In genomic region chr3:157086775-157087174, GRCh38 we compare ENCODE assay signal across 12 cellular contexts.
DNase-seq lines count a peak whose midpoint lies in the region; ATAC-seq, FAIRE-seq and TF ChIP-seq lines count a peak whose summit lies in the region.
"Had no signal": no experiment of that assay in that cellular context is flagged by ENCODE, and none has a peak within 500 bp of the region (broad histone marks: within the 10 kb centered on the region; RNA-seq: fewer than 3 reads in every experiment).

No MANE protein-coding gene starts in this region.

- TF ChIP-seq POLR2A in A549 (IDR thresholded peaks at IDR 0.05; ENCODE audit: low read length) (no peak), prostate gland (IDR thresholded peaks at IDR 0.05) (no peak)

- ATAC-seq in A549 = no peak
- ATAC-seq in CD8-positive, alpha-beta T cell = no peak
- no peak for ATAC-seq in GM18520 (IDR thresholded peaks at IDR 0.05; ENCODE audit: unreplicated experiment)

- no peak overlapping the region for H3K4me3 Mint-ChIP-seq in CD8-positive, alpha-beta T cell

- CTCF ChIA-PET in A549 (lab: Yijun Ruan, JAX) (interaction anchor here (0.6 to 9.1 kb wide), 5 partner anchors 43 to 577 kb away, joined by 3 to 96 read pairs (median 62); partner anchors contain the start of gene TIPARP), HEK293T (lab: Yijun Ruan, JAX) (interaction anchor here (0.6 to 1.1 kb wide), 2 partner anchors 43 to 141 kb away, joined by 3 read pairs; no protein-coding TSS in a partner anchor)
- CTCF ChIA-PET in CD8-positive, alpha-beta T cell (lab: Charles Lee) = interaction anchor here (1.0 to 3.3 kb wide), 10 partner anchors 14 to 606 kb away, joined by 3 to 18 read pairs (median 4); partner anchors contain the start of gene SSR3

- in situ Hi-C loops in GM13977 (cut with MboI; ENCODE audit: low pct_unique_long_range_greater_than_20kb, low sequenced_read_pairs, unreplicated experiment) = loop anchor here (10.0 to 25.0 kb wide), 2 partner anchors 48 to 549 kb away; no protein-coding TSS in a partner anchor

- H3K27me3 ChIP-seq in prostate gland (replicated peaks; ENCODE audit: insufficient read depth) = no peaks in the 10 kb centered on the region
- H3K27me3 ChIP-seq in CD8-positive, alpha-beta T cell (ENCODE audit: insufficient read depth, low read length) = no peaks in the 10 kb centered on the region

- no peak for TF ChIP-seq EP300 in A549 (IDR thresholded peaks at IDR 0.05)

- H3K27ac Mint-ChIP-seq in CD8-positive, alpha-beta T cell = no peak overlapping the region

- no peaks in the 10 kb centered on the region for H3K36me3 Mint-ChIP-seq in CD8-positive, alpha-beta T cell

- TF ChIP-seq RAD21 in A549 (conservative IDR thresholded peaks at IDR 0.05 in 1 of 2, IDR thresholded peaks at IDR 0.05 in 1 of 2) = no peak

- intact Hi-C loops in prostate gland (cut with DNase I) = loop anchor here (5.0 kb wide), 2 partner anchors 529 to 554 kb away; partner anchors contain the start of gene SSR3
- intact Hi-C loops in CD8-positive, alpha-beta T cell (cut with DNase I, micrococcal nuclease) = loop anchor here (5.0 to 10.0 kb wide), 3 partner anchors 562 to 1222 kb away; partner anchors contain the start of gene GMPS (in 1 of the 2)

- peaks cover 31% of the 10 kb centered on the region for H3K4me1 Mint-ChIP-seq in CD8-positive, alpha-beta T cell (ENCODE audit: low read depth)

- TF ChIP-seq CTCF in A549 (IDR thresholded peaks at IDR 0.05) = no peak
- no peak for TF ChIP-seq CTCF in prostate gland (IDR thresholded peaks at IDR 0.05)
- no peak for TF ChIP-seq CTCF in CD8-positive, alpha-beta T cell (IDR thresholded peaks at IDR 0.05)
- no peak for TF ChIP-seq CTCF in GM13977 (IDR thresholded peaks at IDR 0.05; ENCODE audit: extremely low read depth, insufficient read depth, missing control alignments)

- POLR2A ChIA-PET in A549 (lab: Yijun Ruan, JAX) = interaction anchor here (2.8 kb wide), 1 partner anchor 42 kb away, joined by 69 read pairs; no protein-coding TSS in a partner anchor
- POLR2A ChIA-PET in HEK293T (lab: Yijun Ruan, JAX) = interaction anchor here (4.8 kb wide), 1 partner anchor 41 kb away, joined by 51 read pairs; no protein-coding TSS in a partner anchor
- POLR2A ChIA-PET in CD8-positive, alpha-beta T cell (lab: Charles Lee) = interaction anchor here (0.5 to 2.8 kb wide), 4 partner anchors 11 to 88 kb away, joined by 3 to 11 read pairs (median 3); no protein-coding TSS in a partner anchor

- H3K4me2 ChIP-seq in A549 = 0 out of 3 replicates have a peak overlapping the region, but pooled peaks have one; percentile 78

- H3K4me3 ChIP-seq in A549 = no peak overlapping the region
- H3K4me3 ChIP-seq in prostate gland = no peak overlapping the region
- no peak overlapping the region for H3K4me3 ChIP-seq in CD8-positive, alpha-beta T cell (ENCODE audit: low read depth, low read length)

- no peaks in the 10 kb centered on the region for H3K27me3 Mint-ChIP-seq in CD8-positive, alpha-beta T cell (ENCODE audit: low read depth)

- no peaks in the 10 kb centered on the region for H3K9me3 ChIP-seq in A549
- H3K9me3 ChIP-seq in prostate gland = no peaks in the 10 kb centered on the region
- H3K9me3 ChIP-seq in CD8-positive, alpha-beta T cell (ENCODE audit: low read length) = no peaks in the 10 kb centered on the region

- no peak for FAIRE-seq in A549 (lab: Jason Lieb, UNC)

- DNase-seq in A549 (ENCODE audit: low read depth in 1 of 2, low spot score in 1 of 2) (no peak), HEK293T (ENCODE audit: extremely low spot score) (no peak), prostate gland (ENCODE audit: low spot score) (no peak), SW480 (ENCODE audit: low spot score) (no peak), GM13977 (ENCODE audit: low spot score) (no peak)
- no peak for DNase-seq in CD8-positive, alpha-beta T cell
- DNase-seq: activated effector memory CD4-positive, alpha-beta T cell treated with Interleukin-2 at 50 U/mL for 16 hours; KG1; NCI-H187; NK-92 treated with Interleukin-12 subunit alpha and Interleukin-12 subunit beta, amount 100 ng/mL, for 24 hours had no signal

- no peaks in the 10 kb centered on the region for H3K9me3 Mint-ChIP-seq in CD8-positive, alpha-beta T cell

- H3K27ac ChIP-seq in A549 (peak overlapping the region in 1 of 2 experiments; percentile 98; a peak in 4 of 6 replicates), cingulate gyrus (ENCODE audit: low read depth, low read length) (peak overlapping the region; percentile 8), prostate gland (peak overlapping the region; percentile 99)
- H3K27ac ChIP-seq in CD8-positive, alpha-beta T cell (ENCODE audit: low read depth, low read length) = no peak overlapping the region

- peaks cover 27% of the 10 kb centered on the region for H3K4me1 ChIP-seq in A549
- peaks cover 26% of the 10 kb centered on the region for H3K4me1 ChIP-seq in prostate gland (replicated peaks)
- H3K4me1 ChIP-seq in CD8-positive, alpha-beta T cell (ENCODE audit: insufficient read depth, low read length) = peaks cover 22% of the 10 kb centered on the region

- H3K36me3 ChIP-seq in prostate gland = no peaks in the 10 kb centered on the region
- no peaks in the 10 kb centered on the region for H3K36me3 ChIP-seq in CD8-positive, alpha-beta T cell (ENCODE audit: insufficient read depth, low read length)

- 87% methylated on average over 3 of the region's 3 CpGs for WGBS in A549 (ENCODE audit: missing lambda C conversion rate)
- 69% methylated on average over 3 of the region's 3 CpGs for WGBS in prostate gland

TF ChIP-seq in A549, 52 proteins besides CTCF, POLR2A, EP300 and RAD21 (continues in another document):
- no peak for TF ChIP-seq ATOH8 (CRISPR knock-in tag; IDR thresholded peaks at IDR 0.05; ENCODE audit: low read depth)
- no peak for TF ChIP-seq HDAC2 (IDR thresholded peaks at IDR 0.05)
- TF ChIP-seq SREBF2 (IDR thresholded peaks at IDR 0.05) = no peak
- TF ChIP-seq, protein P1, sequence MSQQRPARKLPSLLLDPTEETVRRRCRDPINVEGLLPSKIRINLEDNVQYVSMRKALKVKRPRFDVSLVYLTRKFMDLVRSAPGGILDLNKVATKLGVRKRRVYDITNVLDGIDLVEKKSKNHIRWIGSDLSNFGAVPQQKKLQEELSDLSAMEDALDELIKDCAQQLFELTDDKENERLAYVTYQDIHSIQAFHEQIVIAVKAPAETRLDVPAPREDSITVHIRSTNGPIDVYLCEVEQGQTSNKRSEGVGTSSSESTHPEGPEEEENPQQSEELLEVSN (IDR thresholded peaks at IDR 0.05; ENCODE audit: borderline replicate concordance, low read depth) = no peak
- TF ChIP-seq RCOR1 (IDR thresholded peaks at IDR 0.05; ENCODE audit: low read depth, low read length) = no peak
- TF ChIP-seq KDM1A (IDR thresholded peaks at IDR 0.05; ENCODE audit: low read depth) = no peak
- TF ChIP-seq POLR2AphosphoS2 (conservative IDR thresholded peaks at IDR 0.05; ENCODE audit: low read length) = no peak
- TF ChIP-seq HOXB5 (CRISPR knock-in tag; IDR thresholded peaks at IDR 0.05) = no peak
- no peak for TF ChIP-seq MYC (IDR thresholded peaks at IDR 0.05; ENCODE audit: borderline replicate concordance, low read length)
- no peak for TF ChIP-seq NPAS2 (CRISPR knock-in tag; IDR thresholded peaks at IDR 0.05; ENCODE audit: borderline replicate concordance)
- no peak for TF ChIP-seq CBX8 (IDR thresholded peaks at IDR 0.05)
- TF ChIP-seq NR3C1 (IDR thresholded peaks at IDR 0.05) = no peak
- TF ChIP-seq ZFP36 (IDR thresholded peaks at IDR 0.05; ENCODE audit: borderline replicate concordance, partially characterized antibody) = no peak
- no peak for TF ChIP-seq RNF2 (IDR thresholded peaks at IDR 0.05; ENCODE audit: borderline replicate concordance, low read depth)
- no peak for TF ChIP-seq HOXB13 (CRISPR knock-in tag; IDR thresholded peaks at IDR 0.05; ENCODE audit: low read depth)

TF ChIP-seq in HEK293T, 16 proteins besides CTCF, POLR2A, EP300 and RAD21:
- TF ChIP-seq LEF1 (IDR thresholded peaks at IDR 0.05; ENCODE audit: borderline replicate concordance) = no peak
- TF ChIP-seq, protein P2, sequence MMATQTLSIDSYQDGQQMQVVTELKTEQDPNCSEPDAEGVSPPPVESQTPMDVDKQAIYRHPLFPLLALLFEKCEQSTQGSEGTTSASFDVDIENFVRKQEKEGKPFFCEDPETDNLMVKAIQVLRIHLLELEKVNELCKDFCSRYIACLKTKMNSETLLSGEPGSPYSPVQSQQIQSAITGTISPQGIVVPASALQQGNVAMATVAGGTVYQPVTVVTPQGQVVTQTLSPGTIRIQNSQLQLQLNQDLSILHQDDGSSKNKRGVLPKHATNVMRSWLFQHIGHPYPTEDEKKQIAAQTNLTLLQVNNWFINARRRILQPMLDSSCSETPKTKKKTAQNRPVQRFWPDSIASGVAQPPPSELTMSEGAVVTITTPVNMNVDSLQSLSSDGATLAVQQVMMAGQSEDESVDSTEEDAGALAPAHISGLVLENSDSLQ (IDR thresholded peaks at IDR 0.05) = 0 out of 2 replicates have a peak, but pooled peaks have one; percentile 35
- TF ChIP-seq SP1 (IDR thresholded peaks at IDR 0.05) = no peak
- TF ChIP-seq L3MBTL2 (conservative IDR thresholded peaks at IDR 0.05) = no peak
- TF ChIP-seq FOXA1 (IDR thresholded peaks at IDR 0.05) = no peak
TF ChIP-seq in HEK293T: peak in this region for 1.
